Comparison of ENCODE assay signal across 1 cellular context in the genomic region with DNA sequence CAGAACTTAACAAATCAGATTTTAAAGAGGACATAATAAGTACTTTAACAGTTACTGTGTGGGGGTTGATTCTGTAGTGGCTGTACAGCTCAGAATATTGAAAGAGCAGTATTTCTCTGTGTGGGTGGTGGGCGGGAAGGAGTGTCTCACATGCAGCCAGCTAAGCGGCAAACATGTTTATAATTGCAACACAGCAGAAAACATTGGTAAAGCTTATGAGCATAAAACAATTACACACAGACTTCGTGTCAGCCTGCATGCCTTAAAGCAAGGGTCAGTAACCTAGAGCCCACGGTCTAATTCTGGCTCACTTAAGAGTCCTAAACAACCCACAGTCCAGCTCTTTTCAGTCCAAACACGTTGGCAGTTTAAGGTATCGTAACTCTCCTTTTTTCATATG.
TF ChIP-seq lines count a peak whose summit lies in the region.

No MANE protein-coding gene starts in this region.

TF ChIP-seq in SK-N-SH treated with all-trans-retinoic acid at 6 μM for 48 hours, 23 proteins besides CTCF, POLR2A, EP300 and RAD21 (continued from another document):
- TF ChIP-seq ISL1 (CRISPR knock-in tag; IDR thresholded peaks at IDR 0.05) (no peak), GLIS3 (CRISPR knock-in tag; IDR thresholded peaks at IDR 0.05) (no peak), ZFP3 (CRISPR knock-in tag; IDR thresholded peaks at IDR 0.05) (no peak)
- TF ChIP-seq, protein P1, sequence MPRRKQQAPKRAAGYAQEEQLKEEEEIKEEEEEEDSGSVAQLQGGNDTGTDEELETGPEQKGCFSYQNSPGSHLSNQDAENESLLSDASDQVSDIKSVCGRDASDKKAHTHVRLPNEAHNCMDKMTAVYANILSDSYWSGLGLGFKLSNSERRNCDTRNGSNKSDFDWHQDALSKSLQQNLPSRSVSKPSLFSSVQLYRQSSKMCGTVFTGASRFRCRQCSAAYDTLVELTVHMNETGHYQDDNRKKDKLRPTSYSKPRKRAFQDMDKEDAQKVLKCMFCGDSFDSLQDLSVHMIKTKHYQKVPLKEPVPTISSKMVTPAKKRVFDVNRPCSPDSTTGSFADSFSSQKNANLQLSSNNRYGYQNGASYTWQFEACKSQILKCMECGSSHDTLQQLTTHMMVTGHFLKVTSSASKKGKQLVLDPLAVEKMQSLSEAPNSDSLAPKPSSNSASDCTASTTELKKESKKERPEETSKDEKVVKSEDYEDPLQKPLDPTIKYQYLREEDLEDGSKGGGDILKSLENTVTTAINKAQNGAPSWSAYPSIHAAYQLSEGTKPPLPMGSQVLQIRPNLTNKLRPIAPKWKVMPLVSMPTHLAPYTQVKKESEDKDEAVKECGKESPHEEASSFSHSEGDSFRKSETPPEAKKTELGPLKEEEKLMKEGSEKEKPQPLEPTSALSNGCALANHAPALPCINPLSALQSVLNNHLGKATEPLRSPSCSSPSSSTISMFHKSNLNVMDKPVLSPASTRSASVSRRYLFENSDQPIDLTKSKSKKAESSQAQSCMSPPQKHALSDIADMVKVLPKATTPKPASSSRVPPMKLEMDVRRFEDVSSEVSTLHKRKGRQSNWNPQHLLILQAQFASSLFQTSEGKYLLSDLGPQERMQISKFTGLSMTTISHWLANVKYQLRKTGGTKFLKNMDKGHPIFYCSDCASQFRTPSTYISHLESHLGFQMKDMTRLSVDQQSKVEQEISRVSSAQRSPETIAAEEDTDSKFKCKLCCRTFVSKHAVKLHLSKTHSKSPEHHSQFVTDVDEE (CRISPR knock-in tag; IDR thresholded peaks at IDR 0.05): no peak
